20 cellular contexts compared by ENCODE assay signal in genomic region chr20:51945177-51945576, GRCh38.
"Had no signal": no experiment of that assay in that cellular context is flagged by ENCODE, and none has a peak within 500 bp of the region (broad histone marks: within the 10 kb centered on the region; RNA-seq: fewer than 3 reads in every experiment).

No MANE protein-coding gene starts in this region.

- H3K4me3 ChIP-seq: esophagus squamous epithelium, lung, neural progenitor cell, ovary, psoas muscle, right lobe of liver, thoracic aorta, tibial nerve, upper lobe of left lung had no signal

- H3K9me3 ChIP-seq: esophagus squamous epithelium, ovary, psoas muscle, right lobe of liver, thoracic aorta, tibial nerve, upper lobe of left lung had no signal

- H3K27ac ChIP-seq: esophagus squamous epithelium, neural progenitor cell, ovary, psoas muscle, right lobe of liver, thoracic aorta, tibial nerve, upper lobe of left lung had no signal

- H3K36me3 ChIP-seq: esophagus squamous epithelium, neural progenitor cell, ovary, right lobe of liver, thoracic aorta, tibial nerve, upper lobe of left lung had no signal

- ATAC-seq: effector memory CD8-positive, alpha-beta T cell; naive thymus-derived CD4-positive, alpha-beta T cell; psoas muscle; right lobe of liver; stimulated activated naive B cell treated with anti-CD40 and anti-IgM and Interleukin-4, amounts not matched to agents 10 μg/mL and 1 μg/mL and 100 μg/mL, for 72 hours had no signal

- H3K4me1 ChIP-seq: esophagus squamous epithelium, psoas muscle, right lobe of liver, tibial nerve, upper lobe of left lung had no signal

- DNase-seq: cortex of kidney; effector memory CD8-positive, alpha-beta T cell; erythroblast; esophagus squamous epithelium; mesenchymal stem cell; midbrain; naive thymus-derived CD4-positive, alpha-beta T cell; ovary; posterior cingulate gyrus; psoas muscle; right lobe of liver; small intestine; stimulated activated CD4-positive, alpha-beta T cell treated with anti-CD3 and anti-CD28 coated beads, Interleukin-15, amount 100 ng/mL, for 24 hours; stimulated activated CD4-positive, alpha-beta T cell treated with anti-CD3 and anti-CD28 coated beads, Interleukin-2, amount 100 ng/mL, for 48 hours; stimulated activated naive B cell treated with anti-CD40 and anti-IgM and Interleukin-4, amounts not matched to agents 10 μg/mL and 1 μg/mL and 100 μg/mL, for 72 hours; upper lobe of left lung had no signal

- H3K27me3 ChIP-seq: esophagus squamous epithelium, neural progenitor cell, ovary, right lobe of liver, tibial nerve, upper lobe of left lung had no signal
